15 cellular contexts compared by ENCODE assay signal in the genomic region with DNA sequence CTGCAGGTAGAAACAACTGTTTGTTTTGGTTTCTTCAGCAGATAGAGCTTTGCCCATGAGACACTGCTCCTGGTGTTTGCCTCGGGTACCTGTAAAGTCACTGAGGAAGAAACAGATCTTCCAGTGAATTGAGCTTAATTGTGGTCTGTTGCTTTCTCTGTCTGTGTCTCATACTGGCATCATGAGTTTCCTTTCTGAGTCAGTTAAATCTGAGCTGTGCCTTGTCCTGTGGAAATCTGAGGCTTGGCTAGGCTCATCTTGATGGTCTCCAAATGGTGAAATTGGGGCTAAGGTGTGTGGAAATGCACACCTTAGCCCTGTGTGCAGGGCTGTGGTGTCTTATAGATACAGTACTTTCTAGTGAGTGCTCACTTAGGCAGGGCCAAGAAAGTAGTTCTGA.
DNase-seq lines count a peak whose midpoint lies in the region; ATAC-seq and TF ChIP-seq lines count a peak whose summit lies in the region.
"Had no signal": no experiment of that assay in that cellular context is flagged by ENCODE, and none has a peak within 500 bp of the region (broad histone marks: within the 10 kb centered on the region; RNA-seq: fewer than 3 reads in every experiment).

No MANE protein-coding gene starts in this region.

- dilution Hi-C loops in IMR-90 (cut with HindIII; ENCODE audit: low sequenced_read_pairs, unreplicated experiment), result no loop called here

- H3K79me1 ChIP-seq in IMR-90 (ENCODE audit: low read depth in 1 of 2, low read length in 2 of 2), result peaks cover 49 to 83% of the 10 kb centered on the region in 2 experiments

- no peak overlapping the region for H4K91ac ChIP-seq in IMR-90 (ENCODE audit: insufficient read depth, low read depth, low read length)

- H2BK15ac ChIP-seq in IMR-90 (ENCODE audit: low read depth, low read length), result no peak overlapping the region

- H3K27me3 ChIP-seq in IMR-90 (ENCODE audit: control insufficient read depth, insufficient read depth, low read length) (no peaks in the 10 kb centered on the region), osteoblast (ENCODE audit: insufficient read depth, low read length) (no peaks in the 10 kb centered on the region)
- H3K27me3 ChIP-seq: tibial artery had no signal

- H3K4ac ChIP-seq in IMR-90 (ENCODE audit: low read depth, low read length), result peak overlapping the region; percentile 2; the same call in 1 of the 2 replicates

- peak overlapping the region; percentile 60; the same call in 1 of the 2 replicates for H3K14ac ChIP-seq in IMR-90 (replicated peaks; ENCODE audit: low read depth, low read length)

- peak overlapping the region; percentile 49 for H3K27ac Mint-ChIP-seq in activated CD4-positive, alpha-beta T cell treated with anti-CD3 and anti-CD28 coated beads for 36 hours
- no peak overlapping the region for H3K27ac Mint-ChIP-seq in CD14-positive monocyte
- H3K27ac Mint-ChIP-seq: T-cell had no signal

- peaks cover 47% of the 10 kb centered on the region for H4K20me1 ChIP-seq in IMR-90 (ENCODE audit: insufficient read depth, low read length)
- peaks cover 71% of the 10 kb centered on the region for H4K20me1 ChIP-seq in osteoblast (ENCODE audit: insufficient read depth, low read length)

- no peak overlapping the region for H2AFZ ChIP-seq in IMR-90 (replicated peaks; ENCODE audit: low read length, poor library complexity)
- no peak overlapping the region for H2AFZ ChIP-seq in osteoblast (ENCODE audit: low read length)

- H3K27ac ChIP-seq in IMR-90 (ENCODE audit: insufficient read depth, low read length) (no peak overlapping the region), osteoblast (ENCODE audit: low read depth, low read length) (peak overlapping the region; percentile 26)
- H3K27ac ChIP-seq: tibial artery had no signal

- H3K18ac ChIP-seq in IMR-90 (ENCODE audit: low read depth, low read length), result peak overlapping the region; percentile 25; the same call in 1 of the 2 replicates

- no peak overlapping the region for H3K56ac ChIP-seq in IMR-90 (ENCODE audit: extremely low read depth, insufficient read depth, low read length)

- in situ Hi-C loops in IMR-90 (cut with MboI; ENCODE audit: low sequenced_read_pairs), result no loop called here

- peaks cover 4% of the 10 kb centered on the region for H3K36me3 Mint-ChIP-seq in activated CD4-positive, alpha-beta T cell treated with anti-CD3 and anti-CD28 coated beads for 36 hours (ENCODE audit: low read depth)
- peaks cover 14 to 16% of the 10 kb centered on the region in 2 donors for H3K36me3 Mint-ChIP-seq in CD14-positive monocyte

- 38% methylated on average over 1 of the region's 1 CpG; no CpG with 5 or more reads in 1 of the 2 experiments for WGBS in IMR-90 (ENCODE audit: extremely low coverage in 2 of 2, insufficient read length in 1 of 2), 2 experiments

- POLR2A ChIA-PET in activated CD4-positive, alpha-beta T cell treated with anti-CD3 and anti-CD28 coated beads for 36 hours (lab: Charles Lee), result interaction anchor here (0.5 to 1.6 kb wide), 7 partner anchors 12 to 516 kb away, joined by 3 to 14 read pairs (median 4); a partner anchor contains a TSS
- POLR2A ChIA-PET in IMR-90 (lab: Charles Lee; ENCODE audit: unreplicated experiment), result interaction anchor here (0.5 kb wide), 1 partner anchor 93 kb away, joined by 3 read pairs; no protein-coding TSS in a partner anchor

- H3K9me3 ChIP-seq in IMR-90 (ENCODE audit: control insufficient read depth, insufficient read depth, low read length) (no peaks in the 10 kb centered on the region), osteoblast (ENCODE audit: low read depth, low read length) (no peaks in the 10 kb centered on the region)
- H3K9me3 ChIP-seq: tibial artery had no signal

- H4K5ac ChIP-seq in IMR-90 (ENCODE audit: low read depth, low read length), result no peak overlapping the region

- peak; percentile 13 for DNase-seq in activated CD4-positive, alpha-beta T cell treated with anti-CD3 and anti-CD28 coated beads for 36 hours
- no peak for DNase-seq in activated CD4-positive, alpha-beta T cell treated with anti-CD3 and anti-CD28 coated beads, Interleukin-2, amount 50 U/mL, for 4 hours
- DNase-seq in IMR-90 (peak; percentile 59), choroid plexus epithelial cell (ENCODE audit: low read depth) (peak; percentile 29), osteoblast (ENCODE audit: insufficient read length, low spot score, missing footprints) (peak; percentile 71), CD1c-positive myeloid dendritic cell (ENCODE audit: extremely low spot score) (no peak), CD14-positive monocyte (ENCODE audit: low spot score) (no peak)
- DNase-seq: 8988T; activated CD8-positive, alpha-beta memory T cell treated with anti-CD3 and anti-CD28 coated beads for 24 hours; aorta; NCI-H1930; right cardiac atrium; T-cell; tibial artery had no signal

- H3K4me2 ChIP-seq in IMR-90 (ENCODE audit: low read depth, low read length) (peak overlapping the region; percentile 31; the same call in 1 of the 2 replicates), osteoblast (ENCODE audit: insufficient read depth, low read length) (peak overlapping the region; percentile 23)

- H4K8ac ChIP-seq in IMR-90 (ENCODE audit: low read depth in 2 of 2, low read length in 2 of 2), result 0 out of 4 replicates have a peak overlapping the region, but pooled peaks of 1 of the 2 experiments have one; percentile 14

- H3K4me3 ChIP-seq in IMR-90 (ENCODE audit: insufficient read depth, low read depth, low read length), result no peak overlapping the region
- no peak overlapping the region for H3K4me3 ChIP-seq in choroid plexus epithelial cell (ENCODE audit: low read depth, low read length)
- H3K4me3 ChIP-seq in osteoblast (ENCODE audit: insufficient read depth, low read length), result no peak overlapping the region
- H3K4me3 ChIP-seq: tibial artery had no signal

- CTCF ChIA-PET in activated CD4-positive, alpha-beta T cell treated with anti-CD3 and anti-CD28 coated beads for 36 hours (lab: Charles Lee), result interaction anchor here (0.6 to 5.7 kb wide), 14 partner anchors 10 to 515 kb away, joined by 3 to 34 read pairs (median 4); no protein-coding TSS in a partner anchor
- CTCF ChIA-PET in IMR-90 (lab: Yijun Ruan, JAX), result interaction anchor here (1.2 to 2.0 kb wide), 2 partner anchors 13 to 81 kb away, joined by 3 to 7 read pairs; no protein-coding TSS in a partner anchor

- H2BK5ac ChIP-seq in IMR-90 (ENCODE audit: low read depth, low read length, poor library complexity, severe bottlenecking), result peak overlapping the region; percentile 22

- TF ChIP-seq RAD21 in IMR-90 (IDR thresholded peaks at IDR 0.05; ENCODE audit: low read length), result no peak

- H2AK5ac ChIP-seq in IMR-90 (ENCODE audit: low read depth, low read length), result 0 out of 2 replicates have a peak overlapping the region, but pooled peaks have one; percentile 13

- peak; percentile 91 for ATAC-seq in activated CD4-positive, alpha-beta T cell treated with anti-CD3 and anti-CD28 coated beads for 36 hours
- ATAC-seq in IMR-90 (ENCODE audit: low read depth) (peak; percentile 36; the same call in 1 of the 2 replicates), GM21360 (IDR thresholded peaks at IDR 0.05; ENCODE audit: unreplicated experiment) (no peak)
- ATAC-seq: right cardiac atrium, T-cell had no signal

- TF ChIP-seq POLR2A in IMR-90 (IDR thresholded peaks at IDR 0.05; ENCODE audit: low read depth, low read length), result no peak

- no peak overlapping the region for H2AK9ac ChIP-seq in IMR-90 (replicated peaks; ENCODE audit: low read depth, low read length, poor library complexity)

- no peaks in the 10 kb centered on the region for H3K36me3 ChIP-seq in IMR-90 (ENCODE audit: control insufficient read depth, insufficient read depth, low read length)
- no peaks in the 10 kb centered on the region for H3K36me3 ChIP-seq in osteoblast (ENCODE audit: insufficient read depth, low read length)
- H3K36me3 ChIP-seq: tibial artery had no signal

- no peak overlapping the region for H2BK20ac ChIP-seq in IMR-90 (ENCODE audit: low read depth, low read length)

- H3K79me2 ChIP-seq in osteoblast (ENCODE audit: insufficient read depth, low read length), result peaks cover 90% of the 10 kb centered on the region

- H3K4me3 Mint-ChIP-seq in activated CD4-positive, alpha-beta T cell treated with anti-CD3 and anti-CD28 coated beads for 36 hours, result no peak overlapping the region
- no peak overlapping the region for H3K4me3 Mint-ChIP-seq in CD14-positive monocyte
- H3K4me3 Mint-ChIP-seq: T-cell had no signal

- intact Hi-C loops in activated CD4-positive, alpha-beta T cell treated with anti-CD3 and anti-CD28 coated beads for 36 hours (cut with DNase I, micrococcal nuclease), result no loop called here
- intact Hi-C loops in IMR-90 (cut with micrococcal nuclease), result no loop called here
- intact Hi-C loops in CD14-positive monocyte (cut with micrococcal nuclease), result no loop called here

- no peak overlapping the region for H2BK120ac ChIP-seq in IMR-90 (ENCODE audit: low read depth, low read length)

- no peak overlapping the region for H3K9ac ChIP-seq in IMR-90 (ENCODE audit: low read depth, low read length)

- H3K23ac ChIP-seq in IMR-90 (ENCODE audit: low read depth, low read length), result peak overlapping the region; percentile 31

- H3K4me1 Mint-ChIP-seq in activated CD4-positive, alpha-beta T cell treated with anti-CD3 and anti-CD28 coated beads for 36 hours, result peaks cover 53% of the 10 kb centered on the region
- no peaks in the 10 kb centered on the region for H3K4me1 Mint-ChIP-seq in CD14-positive monocyte

- peaks cover 31% of the 10 kb centered on the region for H3K9me1 ChIP-seq in IMR-90 (ENCODE audit: insufficient read depth, low read length)

- H3K4me1 ChIP-seq in IMR-90 (ENCODE audit: control insufficient read depth, insufficient read depth, low read length), result peaks cover 25% of the 10 kb centered on the region
- peaks cover 45% of the 10 kb centered on the region for H3K4me1 ChIP-seq in osteoblast (ENCODE audit: insufficient read depth, low read length)

- no peaks in the 10 kb centered on the region for H3K27me3 Mint-ChIP-seq in activated CD4-positive, alpha-beta T cell treated with anti-CD3 and anti-CD28 coated beads for 36 hours
- H3K27me3 Mint-ChIP-seq in CD14-positive monocyte (ENCODE audit: low read depth in 3 of 3), result no peaks in the 10 kb centered on the region
- H3K27me3 Mint-ChIP-seq: T-cell had no signal

- no peak for TF ChIP-seq CTCF in IMR-90 (conservative IDR thresholded peaks at IDR 0.05; ENCODE audit: low read depth, low read length)
- no peak for TF ChIP-seq CTCF in choroid plexus epithelial cell (conservative IDR thresholded peaks at IDR 0.05; ENCODE audit: low read depth, low read length)
- TF ChIP-seq CTCF in osteoblast (IDR thresholded peaks at IDR 0.05; ENCODE audit: extremely low read depth, low read depth, low read length), result no peak
- no peak for TF ChIP-seq CTCF in CD14-positive monocyte (IDR thresholded peaks at IDR 0.05)

- H3K9me3 Mint-ChIP-seq in activated CD4-positive, alpha-beta T cell treated with anti-CD3 and anti-CD28 coated beads for 36 hours (ENCODE audit: low read depth), result no peaks in the 10 kb centered on the region
- H3K9me3 Mint-ChIP-seq in CD14-positive monocyte, result peaks cover 0 to 2% (median 0%) of the 10 kb centered on the region in 7 donors
- H3K9me3 Mint-ChIP-seq: T-cell had no signal

- no TSS peak for BruUV-seq in IMR-90 (replicated peaks; lab: Mats Ljungman, UMichigan)

TF ChIP-seq in IMR-90, 13 proteins besides CTCF, POLR2A, EP300 and RAD21 (continues in another document):
- no peak for TF ChIP-seq BHLHE40 (IDR thresholded peaks at IDR 0.05; ENCODE audit: low read depth, low read length)

Comparison
In these comparisons a context has a peak if more than half of its experiments do, and no peak if none do; other contexts are left out.
1. DNase-seq: peak in activated CD4-positive, alpha-beta T cell treated with anti-CD3 and anti-CD28 coated beads for 36 hours (single experiment), IMR-90 (single experiment), choroid plexus epithelial cell (single experiment) and osteoblast (single experiment); none in activated CD4-positive, alpha-beta T cell treated with anti-CD3 and anti-CD28 coated beads, Interleukin-2, amount 50 U/mL, for 4 hours (0 of 2), CD1c-positive myeloid dendritic cell (single experiment) and CD14-positive monocyte (single experiment).